24 cellular contexts compared by ENCODE assay signal in the genomic region with DNA sequence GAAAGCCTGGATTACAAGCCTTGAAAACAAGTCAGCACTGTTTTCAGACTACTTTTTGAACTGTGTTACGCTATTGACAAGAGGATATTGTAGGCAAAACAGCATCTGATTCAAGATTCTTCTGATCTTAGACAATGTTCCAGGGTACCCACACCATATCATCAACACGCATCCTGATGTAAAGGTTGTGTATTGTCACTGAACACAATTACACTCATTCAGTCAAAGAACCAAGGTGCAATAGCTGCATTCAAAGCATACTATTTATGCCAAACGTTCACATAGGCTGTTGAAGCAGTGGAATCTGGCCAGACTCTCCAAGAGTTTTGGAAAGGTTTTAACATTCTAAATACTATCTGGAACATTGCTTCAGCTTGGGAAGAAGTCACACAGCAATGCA.
"Had no signal": no experiment of that assay in that cellular context is flagged by ENCODE, and none has a peak within 500 bp of the region (broad histone marks: within the 10 kb centered on the region; RNA-seq: fewer than 3 reads in every experiment).

No MANE protein-coding gene starts in this region.

- H3K4me3 Mint-ChIP-seq: activated CD8-positive, alpha-beta T cell treated with anti-CD3 and anti-CD28 coated beads for 36 hours; activated naive CD4-positive, alpha-beta T cell treated with anti-CD3 and anti-CD28 coated beads, Interleukin-2, amount 10 ng/mL, durations not matched to agents 7 days and 5 days; activated naive CD8-positive, alpha-beta T cell treated with anti-CD3 and anti-CD28 coated beads for 36 hours; activated T-cell treated with anti-CD3 and anti-CD28 coated beads, Interleukin-2, amount 50 U/mL, for 72 hours; T-helper 1 cell treated with Interleukin-12 subunit alpha and Interleukin-12 subunit beta and Interleukin-4 antibody, amounts not matched to agents 30 μg/mL and 1 μg/mL, for 36 hours had no signal

- H3K27me3 Mint-ChIP-seq: activated naive CD4-positive, alpha-beta T cell treated with anti-CD3 and anti-CD28 coated beads, Interleukin-2, amount 10 ng/mL, durations not matched to agents 7 days and 5 days; activated naive CD8-positive, alpha-beta T cell treated with anti-CD3 and anti-CD28 coated beads for 36 hours had no signal

- H3K4me1 Mint-ChIP-seq: activated naive CD4-positive, alpha-beta T cell treated with anti-CD3 and anti-CD28 coated beads, Interleukin-2, amount 10 ng/mL, durations not matched to agents 7 days and 5 days; activated naive CD8-positive, alpha-beta T cell treated with anti-CD3 and anti-CD28 coated beads for 36 hours had no signal

- H3K4me3 ChIP-seq: adrenal gland, SJSA1 had no signal

- ATAC-seq: activated CD4-positive, CD25-positive, alpha-beta regulatory T cell treated with anti-CD3 and anti-CD28 coated beads, Interleukin-2, amount 50 U/mL, for 24 hours; activated CD8-positive, alpha-beta T cell treated with anti-CD3 and anti-CD28 coated beads for 36 hours; activated T-cell treated with anti-CD3 and anti-CD28 coated beads, Interleukin-2, amount 50 U/mL, for 72 hours; SK-N-SH treated with all-trans-retinoic acid at 6 μM for 48 hours had no signal

- H3K27ac Mint-ChIP-seq: activated CD8-positive, alpha-beta T cell treated with anti-CD3 and anti-CD28 coated beads for 36 hours; activated naive CD4-positive, alpha-beta T cell treated with anti-CD3 and anti-CD28 coated beads, Interleukin-2, amount 10 ng/mL, durations not matched to agents 7 days and 5 days; activated naive CD8-positive, alpha-beta T cell treated with anti-CD3 and anti-CD28 coated beads for 36 hours; activated T-cell treated with anti-CD3 and anti-CD28 coated beads, Interleukin-2, amount 50 U/mL, for 72 hours; activated T-helper 2 cell treated with anti-CD3 and anti-CD28 coated beads, Interferon-gamma antibody, Interleukin-2, Interleukin-4, amounts not matched to agents 10 μg/mL and 5 μg/mL and 100 μg/mL, durations not matched to agents 14 hours and 24 hours and 36 hours; T-helper 1 cell treated with Interleukin-12 subunit alpha and Interleukin-12 subunit beta and Interleukin-4 antibody, amounts not matched to agents 30 μg/mL and 1 μg/mL, for 36 hours had no signal

- H3K9me3 Mint-ChIP-seq: activated CD8-positive, alpha-beta T cell treated with anti-CD3 and anti-CD28 coated beads for 36 hours; activated naive CD4-positive, alpha-beta T cell treated with anti-CD3 and anti-CD28 coated beads, Interleukin-2, amount 10 ng/mL, durations not matched to agents 7 days and 5 days; activated naive CD8-positive, alpha-beta T cell treated with anti-CD3 and anti-CD28 coated beads for 36 hours; activated T-cell treated with anti-CD3 and anti-CD28 coated beads, Interleukin-2, amount 50 U/mL, for 72 hours; activated T-helper 2 cell treated with anti-CD3 and anti-CD28 coated beads, Interferon-gamma antibody, Interleukin-2, Interleukin-4, amounts not matched to agents 10 μg/mL and 5 μg/mL and 100 μg/mL, durations not matched to agents 14 hours and 24 hours and 36 hours; T-helper 1 cell treated with Interleukin-12 subunit alpha and Interleukin-12 subunit beta and Interleukin-4 antibody, amounts not matched to agents 30 μg/mL and 1 μg/mL, for 36 hours had no signal

- H3K36me3 Mint-ChIP-seq: activated naive CD4-positive, alpha-beta T cell treated with anti-CD3 and anti-CD28 coated beads, Interleukin-2, amount 10 ng/mL, durations not matched to agents 7 days and 5 days; activated naive CD8-positive, alpha-beta T cell treated with anti-CD3 and anti-CD28 coated beads for 36 hours had no signal

- H3K9me3 ChIP-seq: adrenal gland, SJSA1 had no signal

- DNase-seq: activated CD4-positive, alpha-beta T cell treated with anti-CD3 and anti-CD28 coated beads for 4 hours; activated CD8-positive, alpha-beta memory T cell treated with anti-CD3 and anti-CD28 coated beads, Interleukin-2, amount 50 U/mL, for 4 hours; activated CD8-positive, alpha-beta T cell treated with anti-CD3 and anti-CD28 coated beads for 36 hours; activated gamma-delta T cell treated with Interleukin-2 at 50 U/mL for 16 hours; activated naive CD4-positive, alpha-beta T cell treated with anti-CD3 and anti-CD28 coated beads, Interleukin-2, amount 10 ng/mL, durations not matched to agents 7 days and 5 days; activated naive CD8-positive, alpha-beta T cell treated with anti-CD3 and anti-CD28 coated beads for 36 hours; activated T-cell treated with anti-CD3 and anti-CD28 coated beads, Interleukin-2, amount 50 U/mL, for 72 hours; adrenal gland; anterior cingulate cortex; Kasumi-1; NCI-H1092; NCI-H1417 treated with DMSO at 0.1 percent for 48 hours; NCI-H1694 treated with DMSO at 0.1 percent for 48 hours; NCI-H2029 treated with DMSO at 0.1 percent for 48 hours; NCI-H345; NCI-H510A; NCI-H526 treated with DMSO at 0.1 percent for 48 hours; NCI-H82; SHP77 had no signal

- H3K4me1 ChIP-seq: adrenal gland, SJSA1 had no signal

- H3K27me3 ChIP-seq: adrenal gland, SJSA1 had no signal

- H3K36me3 ChIP-seq: adrenal gland, SJSA1 had no signal

- H3K27ac ChIP-seq: adrenal gland, SJSA1 had no signal
